ENCODE assay signal across 22 cellular contexts in the genomic region with DNA sequence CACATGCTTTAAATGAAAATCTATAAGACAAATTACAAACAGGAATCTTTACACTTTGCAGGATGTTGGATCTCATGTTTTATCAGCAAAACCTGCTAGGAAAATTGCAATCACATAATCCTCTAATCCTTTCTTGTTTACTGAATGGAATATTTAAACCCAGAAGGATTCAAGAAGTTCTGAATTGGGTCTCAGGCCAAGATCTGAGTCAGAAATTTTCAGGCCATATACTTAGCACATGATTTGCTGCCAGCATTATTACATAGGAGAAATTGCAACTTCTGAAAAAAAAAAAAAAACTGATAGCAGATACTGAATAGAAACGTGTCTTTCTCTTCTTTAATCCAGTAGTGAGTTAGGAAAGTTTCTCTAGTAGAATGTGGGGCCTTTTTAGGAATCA.
"Had no signal": no experiment of that assay in that cellular context is flagged by ENCODE, and none has a peak within 500 bp of the region (broad histone marks: within the 10 kb centered on the region; RNA-seq: fewer than 3 reads in every experiment).

No MANE protein-coding gene starts in this region.

- H3K4me3 ChIP-seq: esophagus muscularis mucosa, gastrocnemius medialis, right lobe of liver, testis, transverse colon had no signal

- ATAC-seq: gastrocnemius medialis; left cardiac atrium; left ventricle myocardium superior; right lobe of liver; stimulated activated naive CD8-positive, alpha-beta T cell treated with anti-CD3 and anti-CD28 coated beads, Interleukin-15, Interleukin-2, amounts not matched to agents 100 U/mL and 50 U/mL, for 24 hours had no signal

- H3K27ac ChIP-seq: esophagus muscularis mucosa, gastrocnemius medialis, right lobe of liver, testis, transverse colon, VCaP had no signal

- H3K27me3 ChIP-seq: esophagus muscularis mucosa, gastrocnemius medialis, right lobe of liver, testis, transverse colon had no signal

- H3K36me3 ChIP-seq: esophagus muscularis mucosa, gastrocnemius medialis, right lobe of liver, transverse colon had no signal

- H3K9me3 ChIP-seq: esophagus muscularis mucosa, gastrocnemius medialis, right lobe of liver, testis, transverse colon had no signal

- DNase-seq: activated CD4-positive, alpha-beta T cell treated with anti-CD3 and anti-CD28 coated beads for 4 hours; activated CD4-positive, alpha-beta T cell treated with anti-CD3 and anti-CD28 coated beads, Interleukin-2, amount 50 U/mL, for 48 hours; activated CD8-positive, alpha-beta memory T cell treated with anti-CD3 and anti-CD28 coated beads, Interleukin-2, amount 50 U/mL, for 48 hours; activated gamma-delta T cell; activated naive CD4-positive, alpha-beta T cell treated with anti-CD3 and anti-CD28 coated beads, Interleukin-2, amount 50 U/mL, for 16 hours; activated T-cell treated with anti-CD3 and anti-CD28 coated beads, Interleukin-2, amount 50 U/mL, for 24 hours; amniotic stem cell; central memory CD4-positive, alpha-beta T cell; dermis blood vessel endothelial cell; effector CD4-positive, alpha-beta T cell; gastrocnemius medialis; glutamatergic neuron; left cardiac atrium; left ventricle myocardium superior; right lobe of liver; stimulated activated CD4-positive, alpha-beta T cell treated with anti-CD3 and anti-CD28 coated beads, Interleukin-12 subunit alpha, Interleukin-12 subunit beta, amount 100 ng/mL, for 4 hours; stimulated activated CD4-positive, alpha-beta T cell treated with anti-CD3 and anti-CD28 coated beads, Interleukin-4, amount 100 ng/mL, for 1 hour; stimulated activated naive CD8-positive, alpha-beta T cell treated with anti-CD3 and anti-CD28 coated beads, Interleukin-15, Interleukin-2, amounts not matched to agents 100 U/mL and 50 U/mL, for 24 hours; testis; transverse colon had no signal

- H3K4me1 ChIP-seq: esophagus muscularis mucosa, gastrocnemius medialis, right lobe of liver, testis, transverse colon had no signal
